Comparison of ENCODE assay signal across 8 cellular contexts in the genomic region with DNA sequence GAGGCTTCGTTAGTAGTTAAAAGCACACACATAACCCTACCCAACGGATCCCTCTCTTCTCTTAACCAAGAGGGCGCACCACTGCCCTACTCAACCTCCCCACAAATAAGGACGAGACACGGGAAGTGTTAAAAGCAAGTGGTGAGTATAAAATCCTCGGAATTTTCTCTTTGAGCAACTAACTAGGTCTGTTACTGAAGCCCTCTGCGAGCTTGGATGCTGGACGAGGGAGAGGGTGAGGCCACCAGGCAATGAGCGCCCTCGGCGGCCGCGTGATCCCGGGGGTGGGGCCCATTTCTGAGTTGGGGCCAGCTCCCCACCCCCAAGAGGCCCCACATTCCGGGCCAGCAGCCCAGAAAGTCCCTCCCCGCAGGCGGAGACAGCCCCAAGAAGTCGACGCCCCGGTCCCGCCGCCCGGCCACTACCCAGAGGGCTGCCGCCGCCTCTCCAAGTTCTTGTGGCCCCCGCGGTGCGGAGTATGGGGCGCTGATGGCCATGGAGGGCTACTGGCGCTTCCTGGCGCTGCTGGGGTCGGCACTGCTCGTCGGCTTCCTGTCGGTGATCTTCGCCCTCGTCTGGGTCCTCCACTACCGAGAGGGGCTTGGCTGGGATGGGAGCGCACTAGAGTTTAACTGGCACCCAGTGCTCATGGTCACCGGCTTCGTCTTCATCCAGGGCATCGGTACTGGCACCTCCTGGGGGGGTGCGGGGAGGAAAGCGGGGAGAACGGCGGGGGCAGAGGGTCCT. TPM values are rescaled to one million over a fixed set of nuclear protein-coding genes. Genes with fewer than 3 reads are reported as not detected.
DNase-seq lines count a peak whose midpoint lies in the region; ATAC-seq and TF ChIP-seq lines count a peak whose summit lies in the region.

A gene with protein sequence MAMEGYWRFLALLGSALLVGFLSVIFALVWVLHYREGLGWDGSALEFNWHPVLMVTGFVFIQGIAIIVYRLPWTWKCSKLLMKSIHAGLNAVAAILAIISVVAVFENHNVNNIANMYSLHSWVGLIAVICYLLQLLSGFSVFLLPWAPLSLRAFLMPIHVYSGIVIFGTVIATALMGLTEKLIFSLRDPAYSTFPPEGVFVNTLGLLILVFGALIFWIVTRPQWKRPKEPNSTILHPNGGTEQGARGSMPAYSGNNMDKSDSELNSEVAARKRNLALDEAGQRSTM (plus strand): TSS at position 418 of the 747 bp plus-strand sequence. CDS start 72 bp downstream, at position 490.

- peak within 1 kb of the TSS; percentile 77 for H3K9ac ChIP-seq in SK-N-MC (ENCODE audit: insufficient read length)

- TF ChIP-seq CTCF in BE2C (IDR thresholded peaks at IDR 0.05; ENCODE audit: low read depth, low read length): no peak
- TF ChIP-seq CTCF in coronary artery (IDR thresholded peaks at IDR 0.05): no peak

- intact Hi-C loops in left colon (cut with DNase I, micrococcal nuclease): no loop called here

- no peak within 1 kb of the TSS for H3K27ac ChIP-seq in SK-N-MC
- peak within 1 kb of the TSS; percentile 92 to 99 for H3K27ac ChIP-seq in coronary artery

- H3K9me3 ChIP-seq in BE2C (no peaks in the 10 kb centered on the region), SK-N-MC (ENCODE audit: low read depth, low read length) (no peaks in the 10 kb centered on the region)

- H3K36me3 ChIP-seq in BE2C (no peaks in the 10 kb centered on the region), SK-N-MC (ENCODE audit: insufficient read depth, low read length) (no peaks in the 10 kb centered on the region)

- DNase-seq in BE2C (peak; percentile 6), SK-N-MC (ENCODE audit: low read depth, low spot score) (no peak), coronary artery (ENCODE audit: low spot score) (peak; percentile 92), left colon (peak; percentile 80 to 83)
- DNase-seq in stimulated activated CD4-positive, alpha-beta T cell treated with anti-CD3 and anti-CD28 coated beads, Interleukin-4, amount 100 ng/mL, for 48 hours (ENCODE audit: low read depth in 2 of 2): peak; percentile 5 to 19

- H3K4me1 ChIP-seq in BE2C: no peaks in the 10 kb centered on the region

- ATAC-seq in GM18520 (IDR thresholded peaks at IDR 0.05; ENCODE audit: unreplicated experiment) (peak; percentile 37), HG03159 (IDR thresholded peaks at IDR 0.05; ENCODE audit: unreplicated experiment) (peak; percentile 48), left colon (peak; percentile 75), GM19324 (IDR thresholded peaks at IDR 0.05; ENCODE audit: low FRiP score, unreplicated experiment) (no peak)

- H3K4me3 ChIP-seq in BE2C (ENCODE audit: low read depth, low read length): peak within 1 kb of the TSS; percentile 57
- H3K4me3 ChIP-seq in SK-N-MC: peak within 1 kb of the TSS; percentile 94
- peak within 1 kb of the TSS; percentile 91 for H3K4me3 ChIP-seq in coronary artery

- peaks cover 28% of the 10 kb centered on the region for H3K27me3 ChIP-seq in BE2C

RNA-seq across cellular contexts. Expression of the gene that starts here (rescaled TPM):
- not detected for polyA plus RNA-seq in BE2C (2012; ENCODE audit: insufficient read depth, insufficient read length, low read depth)
- total RNA-seq in left colon: 10 to 100 TPM; 46.8 to 73.1 TPM
